ENCODE assay signal across 1 cellular context in the genomic region with DNA sequence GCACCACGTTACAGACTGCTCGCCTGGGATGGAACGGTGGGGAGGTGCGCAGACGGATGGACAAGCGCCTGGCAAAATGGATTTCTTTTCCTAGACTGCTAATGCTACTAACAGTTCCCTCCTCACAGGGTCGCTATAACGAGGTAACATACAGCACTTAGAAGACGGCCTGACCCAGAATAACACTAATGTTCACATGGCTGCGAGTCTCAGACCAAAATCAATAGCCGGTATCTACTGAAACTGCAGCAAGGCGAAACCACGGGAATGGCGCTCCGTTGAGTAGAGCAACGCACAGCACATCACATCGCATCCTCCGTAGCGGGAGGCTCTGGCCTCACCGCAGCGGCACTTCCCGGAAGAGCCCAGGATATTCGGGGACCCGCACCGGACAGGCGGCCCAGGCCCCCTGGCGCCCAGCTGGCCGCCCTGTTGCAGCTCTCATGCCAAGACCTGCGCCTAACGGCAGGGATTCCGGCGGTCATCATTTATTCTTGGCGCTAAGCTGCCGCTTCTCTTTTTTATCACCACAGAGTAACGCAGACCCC.
A peak's percentile ranks its signal among the peaks of the same experiment; 100 is the strongest.
TF ChIP-seq lines count a peak whose summit lies in the region.

No MANE protein-coding gene starts in this region.

TF ChIP-seq in HepG2, 621 proteins besides CTCF, POLR2A, EP300 and RAD21 (continued from another document and continues in another):
- TF ChIP-seq ARID4A (CRISPR knock-in tag; IDR thresholded peaks at IDR 0.05; ENCODE audit: borderline replicate concordance) (no peak), TSC22D2 (CRISPR knock-in tag; IDR thresholded peaks at IDR 0.05; ENCODE audit: borderline replicate concordance) (no peak), CERS6 (CRISPR knock-in tag; IDR thresholded peaks at IDR 0.05) (no peak), NONO (IDR thresholded peaks at IDR 0.05) (no peak), NONO (CRISPR knock-in tag; conservative IDR thresholded peaks at IDR 0.05) (no peak), ZNF3 (CRISPR knock-in tag; IDR thresholded peaks at IDR 0.05) (no peak), SNAPC2 (CRISPR knock-in tag; IDR thresholded peaks at IDR 0.05) (peak; percentile 69; the same call in 1 of the 2 replicates), ZNF101 (CRISPR knock-in tag; IDR thresholded peaks at IDR 0.05; ENCODE audit: borderline replicate concordance, low read depth) (no peak), SATB2 (CRISPR knock-in tag; IDR thresholded peaks at IDR 0.05) (0 out of 2 replicates have a peak, but pooled peaks have one; percentile 9), POGK (CRISPR knock-in tag; conservative IDR thresholded peaks at IDR 0.05) (no peak), TCF12 (IDR thresholded peaks at IDR 0.05) (no peak), TCF12 (CRISPR knock-in tag; IDR thresholded peaks at IDR 0.05) (no peak), ATF6 (CRISPR knock-in tag; conservative IDR thresholded peaks at IDR 0.05) (no peak), REXO4 (CRISPR knock-in tag; IDR thresholded peaks at IDR 0.05; ENCODE audit: borderline replicate concordance) (no peak), ZNF235 (CRISPR knock-in tag; IDR thresholded peaks at IDR 0.05; ENCODE audit: borderline replicate concordance) (0 out of 2 replicates have a peak, but pooled peaks have one; percentile 45), ZNF33B (CRISPR knock-in tag; IDR thresholded peaks at IDR 0.05) (no peak), ZSCAN12 (CRISPR knock-in tag; IDR thresholded peaks at IDR 0.05) (no peak), FOXJ3 (CRISPR knock-in tag; IDR thresholded peaks at IDR 0.05; ENCODE audit: borderline replicate concordance) (no peak), ZKSCAN1 (IDR thresholded peaks at IDR 0.05; ENCODE audit: low read length) (no peak), ZNF329 (CRISPR knock-in tag; IDR thresholded peaks at IDR 0.05; ENCODE audit: low read depth) (no peak), RARG (CRISPR knock-in tag; IDR thresholded peaks at IDR 0.05; ENCODE audit: low read depth) (no peak), CREB3 (CRISPR knock-in tag; IDR thresholded peaks at IDR 0.05) (no peak), RELA (CRISPR knock-in tag; IDR thresholded peaks at IDR 0.05) (no peak), SOX13 (IDR thresholded peaks at IDR 0.05) (no peak), SOX13 (CRISPR knock-in tag; conservative IDR thresholded peaks at IDR 0.05 in 1 of 2, IDR thresholded peaks at IDR 0.05 in 1 of 2) (no peak), TBL1XR1 (IDR thresholded peaks at IDR 0.05; ENCODE audit: borderline replicate concordance, low read length, partially characterized antibody) (no peak), ZFP62 (CRISPR knock-in tag; IDR thresholded peaks at IDR 0.05) (no peak), ZFP37 (CRISPR knock-in tag; IDR thresholded peaks at IDR 0.05; ENCODE audit: borderline replicate concordance) (no peak), RBFOX2 (IDR thresholded peaks at IDR 0.05; ENCODE audit: low read depth, low read length) (no peak), HIC2 (CRISPR knock-in tag; IDR thresholded peaks at IDR 0.05; ENCODE audit: low read depth) (no peak)
- TF ChIP-seq, protein P1, sequence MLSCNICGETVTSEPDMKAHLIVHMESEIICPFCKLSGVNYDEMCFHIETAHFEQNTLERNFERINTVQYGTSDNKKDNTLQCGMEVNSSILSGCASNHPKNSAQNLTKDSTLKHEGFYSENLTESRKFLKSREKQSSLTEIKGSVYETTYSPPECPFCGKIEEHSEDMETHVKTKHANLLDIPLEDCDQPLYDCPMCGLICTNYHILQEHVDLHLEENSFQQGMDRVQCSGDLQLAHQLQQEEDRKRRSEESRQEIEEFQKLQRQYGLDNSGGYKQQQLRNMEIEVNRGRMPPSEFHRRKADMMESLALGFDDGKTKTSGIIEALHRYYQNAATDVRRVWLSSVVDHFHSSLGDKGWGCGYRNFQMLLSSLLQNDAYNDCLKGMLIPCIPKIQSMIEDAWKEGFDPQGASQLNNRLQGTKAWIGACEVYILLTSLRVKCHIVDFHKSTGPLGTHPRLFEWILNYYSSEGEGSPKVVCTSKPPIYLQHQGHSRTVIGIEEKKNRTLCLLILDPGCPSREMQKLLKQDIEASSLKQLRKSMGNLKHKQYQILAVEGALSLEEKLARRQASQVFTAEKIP (CRISPR knock-in tag; IDR thresholded peaks at IDR 0.05; ENCODE audit: borderline replicate concordance), result no peak
- TF ChIP-seq, protein P2, sequence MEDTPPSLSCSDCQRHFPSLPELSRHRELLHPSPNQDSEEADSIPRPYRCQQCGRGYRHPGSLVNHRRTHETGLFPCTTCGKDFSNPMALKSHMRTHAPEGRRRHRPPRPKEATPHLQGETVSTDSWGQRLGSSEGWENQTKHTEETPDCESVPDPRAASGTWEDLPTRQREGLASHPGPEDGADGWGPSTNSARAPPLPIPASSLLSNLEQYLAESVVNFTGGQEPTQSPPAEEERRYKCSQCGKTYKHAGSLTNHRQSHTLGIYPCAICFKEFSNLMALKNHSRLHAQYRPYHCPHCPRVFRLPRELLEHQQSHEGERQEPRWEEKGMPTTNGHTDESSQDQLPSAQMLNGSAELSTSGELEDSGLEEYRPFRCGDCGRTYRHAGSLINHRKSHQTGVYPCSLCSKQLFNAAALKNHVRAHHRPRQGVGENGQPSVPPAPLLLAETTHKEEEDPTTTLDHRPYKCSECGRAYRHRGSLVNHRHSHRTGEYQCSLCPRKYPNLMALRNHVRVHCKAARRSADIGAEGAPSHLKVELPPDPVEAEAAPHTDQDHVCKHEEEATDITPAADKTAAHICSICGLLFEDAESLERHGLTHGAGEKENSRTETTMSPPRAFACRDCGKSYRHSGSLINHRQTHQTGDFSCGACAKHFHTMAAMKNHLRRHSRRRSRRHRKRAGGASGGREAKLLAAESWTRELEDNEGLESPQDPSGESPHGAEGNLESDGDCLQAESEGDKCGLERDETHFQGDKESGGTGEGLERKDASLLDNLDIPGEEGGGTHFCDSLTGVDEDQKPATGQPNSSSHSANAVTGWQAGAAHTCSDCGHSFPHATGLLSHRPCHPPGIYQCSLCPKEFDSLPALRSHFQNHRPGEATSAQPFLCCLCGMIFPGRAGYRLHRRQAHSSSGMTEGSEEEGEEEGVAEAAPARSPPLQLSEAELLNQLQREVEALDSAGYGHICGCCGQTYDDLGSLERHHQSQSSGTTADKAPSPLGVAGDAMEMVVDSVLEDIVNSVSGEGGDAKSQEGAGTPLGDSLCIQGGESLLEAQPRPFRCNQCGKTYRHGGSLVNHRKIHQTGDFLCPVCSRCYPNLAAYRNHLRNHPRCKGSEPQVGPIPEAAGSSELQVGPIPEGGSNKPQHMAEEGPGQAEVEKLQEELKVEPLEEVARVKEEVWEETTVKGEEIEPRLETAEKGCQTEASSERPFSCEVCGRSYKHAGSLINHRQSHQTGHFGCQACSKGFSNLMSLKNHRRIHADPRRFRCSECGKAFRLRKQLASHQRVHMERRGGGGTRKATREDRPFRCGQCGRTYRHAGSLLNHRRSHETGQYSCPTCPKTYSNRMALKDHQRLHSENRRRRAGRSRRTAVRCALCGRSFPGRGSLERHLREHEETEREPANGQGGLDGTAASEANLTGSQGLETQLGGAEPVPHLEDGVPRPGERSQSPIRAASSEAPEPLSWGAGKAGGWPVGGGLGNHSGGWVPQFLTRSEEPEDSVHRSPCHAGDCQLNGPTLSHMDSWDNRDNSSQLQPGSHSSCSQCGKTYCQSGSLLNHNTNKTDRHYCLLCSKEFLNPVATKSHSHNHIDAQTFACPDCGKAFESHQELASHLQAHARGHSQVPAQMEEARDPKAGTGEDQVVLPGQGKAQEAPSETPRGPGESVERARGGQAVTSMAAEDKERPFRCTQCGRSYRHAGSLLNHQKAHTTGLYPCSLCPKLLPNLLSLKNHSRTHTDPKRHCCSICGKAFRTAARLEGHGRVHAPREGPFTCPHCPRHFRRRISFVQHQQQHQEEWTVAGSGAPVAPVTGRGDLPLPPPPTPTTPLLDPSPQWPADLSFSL (CRISPR knock-in tag; IDR thresholded peaks at IDR 0.05), result no peak
- TF ChIP-seq, protein P3, sequence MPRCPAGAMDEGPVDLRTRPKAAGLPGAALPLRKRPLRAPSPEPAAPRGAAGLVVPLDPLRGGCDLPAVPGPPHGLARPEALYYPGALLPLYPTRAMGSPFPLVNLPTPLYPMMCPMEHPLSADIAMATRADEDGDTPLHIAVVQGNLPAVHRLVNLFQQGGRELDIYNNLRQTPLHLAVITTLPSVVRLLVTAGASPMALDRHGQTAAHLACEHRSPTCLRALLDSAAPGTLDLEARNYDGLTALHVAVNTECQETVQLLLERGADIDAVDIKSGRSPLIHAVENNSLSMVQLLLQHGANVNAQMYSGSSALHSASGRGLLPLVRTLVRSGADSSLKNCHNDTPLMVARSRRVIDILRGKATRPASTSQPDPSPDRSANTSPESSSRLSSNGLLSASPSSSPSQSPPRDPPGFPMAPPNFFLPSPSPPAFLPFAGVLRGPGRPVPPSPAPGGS (CRISPR knock-in tag; IDR thresholded peaks at IDR 0.05), result no peak
- TF ChIP-seq, protein P4, sequence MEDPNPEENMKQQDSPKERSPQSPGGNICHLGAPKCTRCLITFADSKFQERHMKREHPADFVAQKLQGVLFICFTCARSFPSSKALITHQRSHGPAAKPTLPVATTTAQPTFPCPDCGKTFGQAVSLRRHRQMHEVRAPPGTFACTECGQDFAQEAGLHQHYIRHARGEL (CRISPR knock-in tag; IDR thresholded peaks at IDR 0.05), result no peak
